12 cellular contexts compared by ENCODE assay signal in genomic region chr1:203652718-203653461, GRCh38. TPM values are rescaled to one million over a fixed set of nuclear protein-coding genes. Genes with fewer than 3 reads are reported as not detected.
DNase-seq lines count a peak whose midpoint lies in the region; ATAC-seq and TF ChIP-seq lines count a peak whose summit lies in the region.
"Had no signal": no experiment of that assay in that cellular context is flagged by ENCODE, and none has a peak within 500 bp of the region (broad histone marks: within the 10 kb centered on the region; RNA-seq: fewer than 3 reads in every experiment).

No MANE protein-coding gene starts in this region.

- H3K4me1 ChIP-seq in right atrium auricular region (peaks cover 0 to 66% of the 10 kb centered on the region in 2 donors), mesenchymal stem cell (ENCODE audit: control insufficient read depth, insufficient read depth, low read depth, low read length) (peaks cover 13% of the 10 kb centered on the region), urinary bladder (ENCODE audit: insufficient read depth) (peaks cover 4% of the 10 kb centered on the region), psoas muscle (peaks cover 13% of the 10 kb centered on the region)

- H3K4me3 Mint-ChIP-seq in activated CD4-positive, alpha-beta memory T cell treated with anti-CD3 and anti-CD28 coated beads, Interleukin-2, amount 10 ng/mL, durations not matched to agents 7 days and 5 days = peak overlapping the region; percentile 51

- H2BK5ac ChIP-seq in mesenchymal stem cell (ENCODE audit: low read depth, low read length, poor library complexity, severe bottlenecking) = no peak overlapping the region

- intact Hi-C loops in Right ventricle myocardium inferior (cut with DNase I) (no loop called here), psoas muscle (cut with DNase I) (no loop called here)

- H3K79me1 ChIP-seq in mesenchymal stem cell (replicated peaks; ENCODE audit: low read length, poor library complexity, severe bottlenecking) = peaks cover 13% of the 10 kb centered on the region

- peak overlapping the region; percentile 98 for H3K27ac Mint-ChIP-seq in activated CD4-positive, alpha-beta memory T cell treated with anti-CD3 and anti-CD28 coated beads, Interleukin-2, amount 10 ng/mL, durations not matched to agents 7 days and 5 days

- TF ChIP-seq CTCF in right atrium auricular region (IDR thresholded peaks at IDR 0.05) (no peak), psoas muscle (IDR thresholded peaks at IDR 0.05) (no peak)

- peak overlapping the region; percentile 14 for H3K9ac ChIP-seq in mesenchymal stem cell (ENCODE audit: low read length)

- no peaks in the 10 kb centered on the region for H3K27me3 ChIP-seq in right atrium auricular region
- no peaks in the 10 kb centered on the region for H3K27me3 ChIP-seq in mesenchymal stem cell (ENCODE audit: control insufficient read depth in 1 of 2, insufficient read depth in 1 of 2, low read length in 2 of 2)
- H3K27me3 ChIP-seq in psoas muscle (ENCODE audit: insufficient read depth in 3 of 3, low read length in 2 of 3) = no peaks in the 10 kb centered on the region

- POLR2A ChIA-PET in activated CD4-positive, alpha-beta memory T cell treated with anti-CD3 and anti-CD28 coated beads, Interleukin-2, amount 10 ng/mL, durations not matched to agents 7 days and 5 days (lab: Charles Lee) = interaction anchor here (0.6 to 10.0 kb wide), 21 partner anchors 9 to 364 kb away, joined by 3 to 188 read pairs (median 7); partner anchors contain the start of genes ATP2B4 and LAX1

- H3K36me3 ChIP-seq in right atrium auricular region = no peaks in the 10 kb centered on the region
- peaks cover 0 to 27% of the 10 kb centered on the region in 2 experiments for H3K36me3 ChIP-seq in mesenchymal stem cell (ENCODE audit: control insufficient read depth in 1 of 2, insufficient read depth in 2 of 2, low read depth in 1 of 2, low read length in 2 of 2)
- no peaks in the 10 kb centered on the region for H3K36me3 ChIP-seq in urinary bladder (ENCODE audit: insufficient read depth)
- H3K36me3 ChIP-seq in psoas muscle (ENCODE audit: insufficient read depth in 1 of 2, low read depth in 1 of 2) = no peaks in the 10 kb centered on the region

- CTCF ChIA-PET in activated CD4-positive, alpha-beta memory T cell treated with anti-CD3 and anti-CD28 coated beads, Interleukin-2, amount 10 ng/mL, durations not matched to agents 7 days and 5 days (lab: Charles Lee) = interaction anchor here (0.7 to 5.5 kb wide), 13 partner anchors 9 to 386 kb away, joined by 3 to 44 read pairs (median 5); partner anchors contain the start of genes ATP2B4 and LAX1

- H4K91ac ChIP-seq in mesenchymal stem cell (ENCODE audit: low read length) = no peak overlapping the region

- no peaks in the 10 kb centered on the region for H3K9me3 Mint-ChIP-seq in activated CD4-positive, alpha-beta memory T cell treated with anti-CD3 and anti-CD28 coated beads, Interleukin-2, amount 10 ng/mL, durations not matched to agents 7 days and 5 days

- no peak overlapping the region for H2AFZ ChIP-seq in mesenchymal stem cell (ENCODE audit: low read depth, low read length)

- no peak for DNase-seq in right atrium auricular region (ENCODE audit: low spot score)
- DNase-seq in Right ventricle myocardium inferior (ENCODE audit: missing footprints) = no peak
- no peak for DNase-seq in activated CD4-positive, alpha-beta memory T cell treated with anti-CD3 and anti-CD28 coated beads, Interleukin-2, amount 10 ng/mL, durations not matched to agents 7 days and 5 days
- DNase-seq in mesenchymal stem cell = peak; percentile 57
- DNase-seq in NCI-H526 treated with DMSO at 0.1 percent for 48 hours (lab: John Stamatoyannopoulos, UW) = no peak
- DNase-seq in hepatic stellate cell (ENCODE audit: low spot score) = no peak
- DNase-seq in psoas muscle = no peak
- DNase-seq: activated CD8-positive, alpha-beta memory T cell treated with anti-CD3 and anti-CD28 coated beads, Interleukin-2, amount 50 U/mL, for 48 hours; C1 segment of cervical spinal cord; NCI-H1436 had no signal

- H3K4me1 Mint-ChIP-seq in activated CD4-positive, alpha-beta memory T cell treated with anti-CD3 and anti-CD28 coated beads, Interleukin-2, amount 10 ng/mL, durations not matched to agents 7 days and 5 days = peaks cover 94% of the 10 kb centered on the region

- H3K9me3 ChIP-seq in right atrium auricular region = no peaks in the 10 kb centered on the region
- no peaks in the 10 kb centered on the region for H3K9me3 ChIP-seq in mesenchymal stem cell (ENCODE audit: control insufficient read depth, low read length)
- no peaks in the 10 kb centered on the region for H3K9me3 ChIP-seq in psoas muscle

- H3K23ac ChIP-seq in mesenchymal stem cell (ENCODE audit: low read length in 2 of 2) = no peak overlapping the region

- 52% methylated on average over 5 of the region's 5 CpGs for WGBS in mesenchymal stem cell
- 42% methylated on average over 5 of the region's 5 CpGs for WGBS in urinary bladder
- 65 to 70% (median 65%) methylated on average over 5 of the region's 5 CpGs for WGBS in psoas muscle, 3 donors

- no peak for ATAC-seq in Right ventricle myocardium inferior
- ATAC-seq in psoas muscle = no peak

- H3K4ac ChIP-seq in mesenchymal stem cell (ENCODE audit: low read depth in 1 of 2, low read length in 2 of 2) = no peak overlapping the region

- H3K27me3 Mint-ChIP-seq in activated CD4-positive, alpha-beta memory T cell treated with anti-CD3 and anti-CD28 coated beads, Interleukin-2, amount 10 ng/mL, durations not matched to agents 7 days and 5 days = no peaks in the 10 kb centered on the region

- no peak overlapping the region for H3K14ac ChIP-seq in mesenchymal stem cell (ENCODE audit: low read length in 2 of 2)

- H3K36me3 Mint-ChIP-seq in activated CD4-positive, alpha-beta memory T cell treated with anti-CD3 and anti-CD28 coated beads, Interleukin-2, amount 10 ng/mL, durations not matched to agents 7 days and 5 days (ENCODE audit: low read depth) = peaks cover 38% of the 10 kb centered on the region

- no peak overlapping the region for H4K8ac ChIP-seq in mesenchymal stem cell (ENCODE audit: low read length)

- H2AK5ac ChIP-seq in mesenchymal stem cell (ENCODE audit: low read length, severe bottlenecking) = no peak overlapping the region

- peak overlapping the region in 1 of 2 experiments; percentile 48 for H3K18ac ChIP-seq in mesenchymal stem cell (ENCODE audit: low read depth in 1 of 2, low read length in 2 of 2)

- H3K4me3 ChIP-seq in right atrium auricular region = no peak overlapping the region
- H3K4me3 ChIP-seq in mesenchymal stem cell (ENCODE audit: insufficient read depth in 1 of 2, low read depth in 1 of 2, low read length in 2 of 2) = no peak overlapping the region
- no peak overlapping the region for H3K4me3 ChIP-seq in urinary bladder (ENCODE audit: low read depth, low read length)
- H3K4me3 ChIP-seq in psoas muscle = no peak overlapping the region
- H3K4me3 ChIP-seq: lung had no signal

- H2BK120ac ChIP-seq in mesenchymal stem cell (ENCODE audit: low read depth, low read length) = no peak overlapping the region

- no peak overlapping the region for H2BK12ac ChIP-seq in mesenchymal stem cell (ENCODE audit: low read length in 2 of 2)

- H3K27ac ChIP-seq in right atrium auricular region (peak overlapping the region; percentile 52 to 61), mesenchymal stem cell (ENCODE audit: low read length, poor library complexity, severe bottlenecking) (no peak overlapping the region), urinary bladder (ENCODE audit: low read depth) (peak overlapping the region; percentile 41), psoas muscle (no peak overlapping the region)

- H2BK15ac ChIP-seq in mesenchymal stem cell (ENCODE audit: low read depth, poor library complexity, severe bottlenecking) = no peak overlapping the region

- no peak overlapping the region for H3K4me2 ChIP-seq in mesenchymal stem cell (ENCODE audit: low read length, poor library complexity, severe bottlenecking)

RNA-seq across cellular contexts. Expression of gene ATP2B4, which starts 26.3 kb away (rescaled TPM):
- total RNA-seq in right atrium auricular region (100 to 1,000 TPM in 1 of 2 donors, 10 to 100 TPM in 1; 86.1 to 171 TPM), Right ventricle myocardium inferior (87.1 TPM), urinary bladder (143 TPM), psoas muscle (10 to 100 TPM; 18.6 to 29.6 (median 27.9) TPM)
- 100 to 1,000 TPM; 112 to 116 TPM for total RNA-seq in activated CD4-positive, alpha-beta memory T cell treated with anti-CD3 and anti-CD28 coated beads, Interleukin-2, amount 10 ng/mL, durations not matched to agents 7 days and 5 days
- polyA plus RNA-seq in mesenchymal stem cell (2013, experiment 1 of 2) = 58.0 TPM
- polyA plus RNA-seq in mesenchymal stem cell (2013, experiment 2 of 2) = 58.7 TPM
- polyA plus RNA-seq in urinary bladder (168 TPM), psoas muscle (10 to 100 TPM; 12.2 to 26.6 (median 15.6) TPM)

Comparison
In these comparisons a context has a peak if more than half of its experiments do, and no peak if none do; other contexts are left out.
1. H3K27ac ChIP-seq: peak in right atrium auricular region (2 of 2) and urinary bladder (single experiment); none in mesenchymal stem cell (single experiment) and psoas muscle (single experiment).